8 cellular contexts compared by ENCODE assay signal in genomic region chr22:49986325-49986724, GRCh38. TPM values are rescaled to one million over a fixed set of nuclear protein-coding genes. Genes with fewer than 3 reads are reported as not detected.
"Had no signal": no experiment of that assay in that cellular context is flagged by ENCODE, and none has a peak within 500 bp of the region (broad histone marks: within the 10 kb centered on the region; RNA-seq: fewer than 3 reads in every experiment).

No MANE protein-coding gene starts in this region.

- H3K27ac ChIP-seq: HL-60 had no signal

- DNase-seq: IMR-90, KBM-7, KG1 had no signal

- FAIRE-seq: HepG2, HTR-8/SVneo had no signal

- ATAC-seq: HepG2 had no signal

RNA-seq across cellular contexts. Expression of gene IL17REL, which starts 26.2 kb away (rescaled TPM):
- total RNA-seq: HepG2, HT1080, IMR-90 had no signal
- polyA plus RNA-seq: HepG2, IgD-negative memory B cell, IMR-90 had no signal
